Comparison of ENCODE assay signal across 15 cellular contexts in genomic region chr4:139628184-139629012, GRCh38. TPM values are rescaled to one million over a fixed set of nuclear protein-coding genes. Genes with fewer than 3 reads are reported as not detected.
A peak's percentile ranks its signal among the peaks of the same experiment; 100 is the strongest.
DNase-seq lines count a peak whose midpoint lies in the region; ATAC-seq and TF ChIP-seq lines count a peak whose summit lies in the region.
"Had no signal": no experiment of that assay in that cellular context is flagged by ENCODE, and none has a peak within 500 bp of the region (broad histone marks: within the 10 kb centered on the region; RNA-seq: fewer than 3 reads in every experiment).

No MANE protein-coding gene starts in this region.

- H3K56ac ChIP-seq in mesendoderm (ENCODE audit: low read length) = no peak overlapping the region

- intact Hi-C loops in body of pancreas (cut with DNase I) = no loop called here

- DNase-seq in DMS79 treated with DMSO at 0.1 percent for 48 hours (lab: John Stamatoyannopoulos, UW) (peak; percentile 64), NCI-H146 treated with DMSO at 0.1 percent for 48 hours (lab: John Stamatoyannopoulos, UW; ENCODE audit: unreplicated experiment) (peak; percentile 48), body of pancreas (peak in 2 of 4 donors; percentile 18 to 48), mesendoderm (peak; percentile 35), NCI-H2171 (lab: John Stamatoyannopoulos, UW) (no peak)
- DNase-seq in activated CD8-positive, alpha-beta memory T cell treated with anti-CD3 and anti-CD28 coated beads, Interleukin-2, amount 50 U/mL, for 4 hours = no peak
- DNase-seq in activated CD4-positive, alpha-beta T cell treated with anti-CD3 and anti-CD28 coated beads for 4 hours = no peak
- DNase-seq: activated CD4-positive, alpha-beta T cell treated with anti-CD3 and anti-CD28 coated beads, Interleukin-2, amount 50 U/mL, for 4 hours; activated naive CD4-positive, alpha-beta T cell treated with anti-CD3 and anti-CD28 coated beads for 36 hours; retina; stimulated activated CD4-positive, alpha-beta T cell treated with anti-CD3 and anti-CD28 coated beads, Interleukin-4, amount 100 ng/mL, for 24 hours had no signal

- 38 to 57% methylated on average over 16 of the region's 16 CpGs for WGBS in body of pancreas, 2 donors
- no CpG with 5 or more reads among the region's 16 CpGs for WGBS in mesendoderm (ENCODE audit: extremely low coverage, insufficient coverage, low lambda C conversion rate)

- H3K9me3 ChIP-seq in body of pancreas = no peaks in the 10 kb centered on the region
- H3K9me3 ChIP-seq: BLaER1 treated with 17β-estradiol and CSF1 and Interleukin-3, amounts not matched to agents 10 nM and 100 nM had no signal

- H3K4me1 ChIP-seq in body of pancreas (no peaks in the 10 kb centered on the region), mesendoderm (ENCODE audit: control insufficient read depth, low read depth, low read length) (peaks cover 5% of the 10 kb centered on the region)

- H4K8ac ChIP-seq in mesendoderm (ENCODE audit: low read depth, low read length) = no peak overlapping the region

- H2BK15ac ChIP-seq in mesendoderm (replicated peaks; ENCODE audit: low read depth) = no peak overlapping the region

- H3K4me3 ChIP-seq in body of pancreas = no peak overlapping the region
- H3K4me3 ChIP-seq in mesendoderm (ENCODE audit: low read length) = no peak overlapping the region
- H3K4me3 ChIP-seq: BLaER1 treated with 17β-estradiol and CSF1 and Interleukin-3, amounts not matched to agents 10 nM and 100 nM had no signal

- no peak overlapping the region for H2BK120ac ChIP-seq in mesendoderm (ENCODE audit: low read depth, low read length)

- no peak overlapping the region for H3K18ac ChIP-seq in mesendoderm (ENCODE audit: low read length)

- no peak overlapping the region for H3K4me2 ChIP-seq in mesendoderm (ENCODE audit: low read length)

- TF ChIP-seq CTCF in body of pancreas (IDR thresholded peaks at IDR 0.05) = no peak

- no peak overlapping the region for H3K4ac ChIP-seq in mesendoderm (ENCODE audit: low read depth, low read length)

- no peak overlapping the region for H2BK5ac ChIP-seq in mesendoderm (ENCODE audit: low read length)

- H3K27me3 ChIP-seq in body of pancreas (no peaks in the 10 kb centered on the region), mesendoderm (ENCODE audit: insufficient read depth, low read length, poor library complexity) (no peaks in the 10 kb centered on the region)
- H3K27me3 ChIP-seq: BLaER1 treated with 17β-estradiol and CSF1 and Interleukin-3, amounts not matched to agents 10 nM and 100 nM had no signal

- no peak overlapping the region for H2AK5ac ChIP-seq in mesendoderm (ENCODE audit: low read length)

- no peak overlapping the region for H3K27ac ChIP-seq in body of pancreas
- no peak overlapping the region for H3K27ac ChIP-seq in mesendoderm (ENCODE audit: low read depth, low read length)
- H3K27ac ChIP-seq: BLaER1 treated with 17β-estradiol and CSF1 and Interleukin-3, amounts not matched to agents 10 nM and 100 nM; HL-60 had no signal

- no peak overlapping the region for H3K9ac ChIP-seq in mesendoderm (ENCODE audit: low read length)
- H3K9ac ChIP-seq: BLaER1 treated with 17β-estradiol and CSF1 and Interleukin-3, amounts not matched to agents 10 nM and 100 nM had no signal

- H3K23ac ChIP-seq in mesendoderm (ENCODE audit: low read length) = no peak overlapping the region

- H4K5ac ChIP-seq in mesendoderm (ENCODE audit: low read length) = no peak overlapping the region

- ATAC-seq in body of pancreas (peak; percentile 40), HG03432 (IDR thresholded peaks at IDR 0.05; ENCODE audit: unreplicated experiment) (no peak)
- ATAC-seq: Panc1 had no signal

- no peak for TF ChIP-seq POLR2A in body of pancreas (IDR thresholded peaks at IDR 0.05)

- no peaks in the 10 kb centered on the region for H3K79me1 ChIP-seq in mesendoderm (ENCODE audit: low read length)

- no peaks in the 10 kb centered on the region for H3K79me2 ChIP-seq in mesendoderm (ENCODE audit: control insufficient read depth, insufficient read depth, low read length)

- H3K36me3 ChIP-seq in body of pancreas (replicated peaks in 1 of 2; ENCODE audit: insufficient read depth in 1 of 2, low read depth in 2 of 2) (no peaks in the 10 kb centered on the region), mesendoderm (ENCODE audit: control insufficient read depth, insufficient read depth, low read length) (no peaks in the 10 kb centered on the region)
- H3K36me3 ChIP-seq: BLaER1 treated with 17β-estradiol and CSF1 and Interleukin-3, amounts not matched to agents 10 nM and 100 nM had no signal

RNA-seq across cellular contexts. Expression of gene MGST2, which starts 37.2 kb away (rescaled TPM):
- total RNA-seq in body of pancreas = 10 to 100 TPM; 23.4 to 44.1 TPM
- polyA plus RNA-seq in mesendoderm (2013, experiment 1 of 2) = 46.4 TPM
- polyA plus RNA-seq in mesendoderm (2013, experiment 2 of 2) = 43.8 TPM

Comparison
In these comparisons a context has a peak if more than half of its experiments do, and no peak if none do; other contexts are left out.
1. DNase-seq: peak in DMS79 treated with DMSO at 0.1 percent for 48 hours (single experiment), NCI-H146 treated with DMSO at 0.1 percent for 48 hours (single experiment) and mesendoderm (single experiment); none in NCI-H2171 (single experiment), activated CD8-positive, alpha-beta memory T cell treated with anti-CD3 and anti-CD28 coated beads, Interleukin-2, amount 50 U/mL, for 4 hours (single experiment) and activated CD4-positive, alpha-beta T cell treated with anti-CD3 and anti-CD28 coated beads for 4 hours (0 of 2).